ENCODE assay signal across 8 cellular contexts in the genomic region with DNA sequence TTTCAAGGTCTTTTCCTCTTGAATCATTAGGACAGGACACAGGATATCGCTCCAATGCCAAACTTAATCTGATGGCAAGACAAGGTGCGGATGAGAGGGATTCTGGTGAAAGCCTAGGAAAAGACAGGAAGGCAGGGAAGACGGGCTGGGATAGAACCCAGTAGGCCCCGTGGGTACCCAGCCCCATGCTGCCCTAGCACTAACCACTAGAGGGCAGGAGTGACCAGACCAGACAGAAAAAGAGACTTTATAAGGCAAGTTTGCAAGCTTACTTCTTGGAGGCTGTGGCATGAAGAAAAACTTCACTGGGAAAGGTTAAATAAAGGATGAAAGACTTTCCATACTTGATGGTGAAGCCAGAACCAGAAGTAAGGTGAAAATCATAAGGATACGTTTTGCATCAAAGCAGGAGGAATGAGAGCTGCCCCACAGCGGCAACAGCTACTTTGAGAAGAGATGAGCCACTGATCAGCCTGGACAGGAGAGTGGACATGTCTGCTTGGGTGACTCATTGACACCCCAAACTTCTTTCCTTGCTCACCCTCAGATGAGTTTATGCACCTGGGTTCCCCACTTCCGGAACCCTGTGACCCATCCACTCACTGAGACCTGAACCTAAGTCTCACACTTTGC. TPM values are rescaled to one million over a fixed set of nuclear protein-coding genes. Genes with fewer than 3 reads are reported as not detected.
DNase-seq lines count a peak whose midpoint lies in the region; ATAC-seq and TF ChIP-seq lines count a peak whose summit lies in the region.

No MANE protein-coding gene starts in this region.

- H3K27me3 ChIP-seq in CD8-positive, alpha-beta T cell (ENCODE audit: insufficient read depth, low read length) = no peaks in the 10 kb centered on the region

- ATAC-seq in CD8-positive, alpha-beta T cell = no peak
- no peak for ATAC-seq in GM18511 (IDR thresholded peaks at IDR 0.05; ENCODE audit: unreplicated experiment)
- no peak for ATAC-seq in HG03095 (IDR thresholded peaks at IDR 0.05; ENCODE audit: unreplicated experiment)

- CTCF ChIA-PET in CD8-positive, alpha-beta T cell (lab: Charles Lee) = interaction anchor here (0.7 to 1.5 kb wide), 7 partner anchors 9 to 35 kb away, joined by 3 to 7 read pairs (median 4); no protein-coding TSS in a partner anchor
- CTCF ChIA-PET in HEK293 (lab: Yijun Ruan, JAX) = interaction anchor here (0.5 to 14.4 kb wide), 49 partner anchors 9 to 468 kb away, joined by 3 to 271 read pairs (median 4); partner anchors contain the start of gene SYN3

- no peaks in the 10 kb centered on the region for H3K36me3 Mint-ChIP-seq in CD8-positive, alpha-beta T cell

- no peaks in the 10 kb centered on the region for H3K4me1 Mint-ChIP-seq in CD8-positive, alpha-beta T cell (ENCODE audit: low read depth)

- peak; percentile 61 for TF ChIP-seq CTCF in CD8-positive, alpha-beta T cell (IDR thresholded peaks at IDR 0.05)
- TF ChIP-seq CTCF in HEK293 (tag by site-specific recombination; IDR thresholded peaks at IDR 0.05) (peak; percentile 46; the same call in 1 of the 2 replicates), astrocyte of the spinal cord (IDR thresholded peaks at IDR 0.05; ENCODE audit: low read depth, low read length) (peak; percentile 90)

- no peak overlapping the region for H3K4me3 ChIP-seq in CD8-positive, alpha-beta T cell (ENCODE audit: low read depth, low read length)
- no peak overlapping the region for H3K4me3 ChIP-seq in HEK293 (ENCODE audit: low read depth, low read length)
- no peak overlapping the region for H3K4me3 ChIP-seq in astrocyte of the spinal cord (ENCODE audit: low read depth, low read length)

- H3K9me3 Mint-ChIP-seq in CD8-positive, alpha-beta T cell = no peaks in the 10 kb centered on the region

- intact Hi-C loops in CD8-positive, alpha-beta T cell (cut with DNase I, micrococcal nuclease) = no loop called here

- no peak overlapping the region for H3K4me3 Mint-ChIP-seq in CD8-positive, alpha-beta T cell

- H3K27ac Mint-ChIP-seq in CD8-positive, alpha-beta T cell = no peak overlapping the region

- H3K27me3 Mint-ChIP-seq in CD8-positive, alpha-beta T cell (ENCODE audit: low read depth) = peaks cover 3% of the 10 kb centered on the region

- H3K4me1 ChIP-seq in CD8-positive, alpha-beta T cell (ENCODE audit: insufficient read depth, low read length) = no peaks in the 10 kb centered on the region
- H3K4me1 ChIP-seq in HEK293 (ENCODE audit: control insufficient read depth, insufficient read depth, low read length) = peaks cover 6% of the 10 kb centered on the region; the same call in 1 of the 2 replicates

- no peak overlapping the region for H3K27ac ChIP-seq in CD8-positive, alpha-beta T cell (ENCODE audit: low read depth, low read length)
- no peak overlapping the region for H3K27ac ChIP-seq in HEK293 (ENCODE audit: extremely low read depth, low read depth, low read length)

- H3K9me3 ChIP-seq in CD8-positive, alpha-beta T cell (ENCODE audit: low read length) = no peaks in the 10 kb centered on the region
- H3K9me3 ChIP-seq in HEK293 (ENCODE audit: control insufficient read depth, insufficient read depth, low read depth, low read length) = no peaks in the 10 kb centered on the region

- H3K36me3 ChIP-seq in CD8-positive, alpha-beta T cell (ENCODE audit: insufficient read depth, low read length) = no peaks in the 10 kb centered on the region
- H3K36me3 ChIP-seq in HEK293 (ENCODE audit: control insufficient read depth in 2 of 2, insufficient read depth in 1 of 2, low read length in 2 of 2) = no peaks in the 10 kb centered on the region

- in situ Hi-C loops in astrocyte of the spinal cord (cut with HindIII; ENCODE audit: low sequenced_read_pairs) = no loop called here

- peak in 4 of 7 experiments; percentile 3 to 30 (median 8) for DNase-seq in CD8-positive, alpha-beta T cell
- peak; percentile 30 for DNase-seq in RPMI8226
- peak; percentile 27 for DNase-seq in astrocyte of the spinal cord (ENCODE audit: low read depth, low spot score)
- DNase-seq in iPS-NIHi11 (ENCODE audit: low spot score) = peak; percentile 79
- peak; percentile 9 to 25 (median 23) for DNase-seq in stimulated activated CD4-positive, alpha-beta T cell treated with anti-CD3 and anti-CD28 coated beads, Interleukin-1b, Interleukin-23, amount 100 ng/mL, for 24 hours (ENCODE audit: low read depth in 4 of 4, low spot score in 1 of 4)

- POLR2A ChIA-PET in CD8-positive, alpha-beta T cell (lab: Charles Lee) = interaction anchor here (0.8 kb wide), 1 partner anchor 23 kb away, joined by 3 read pairs; no protein-coding TSS in a partner anchor
- POLR2A ChIA-PET in HEK293 (lab: Yijun Ruan, JAX) = interaction anchor here (0.5 to 2.1 kb wide), 2 partner anchors 31 to 1045 kb away, joined by 4 to 11 read pairs; no protein-coding TSS in a partner anchor

TF ChIP-seq in HEK293, 187 proteins besides CTCF, POLR2A, EP300 and RAD21:
- TF ChIP-seq ELK4 (IDR thresholded peaks at IDR 0.05; ENCODE audit: borderline replicate concordance, low read depth, low read length) = no peak
- peak; percentile 78 for TF ChIP-seq ZNF654 (tag by site-specific recombination; IDR thresholded peaks at IDR 0.05; ENCODE audit: low read depth)

RNA-seq across cellular contexts. Expression of gene SYN3, which starts 39.8 kb away (rescaled TPM):
- total RNA-seq in CD8-positive, alpha-beta T cell = not detected

Comparison
In these comparisons a context has a peak if more than half of its experiments do, and no peak if none do; other contexts are left out.
1. DNase-seq: peak in every context shown above with its lines; median percentile 79 in iPS-NIHi11; 30 in RPMI8226; 27 in astrocyte of the spinal cord; 23 in stimulated activated CD4-positive, alpha-beta T cell treated with anti-CD3 and anti-CD28 coated beads, Interleukin-1b, Interleukin-23, amount 100 ng/mL, for 24 hours; 8 in CD8-positive, alpha-beta T cell.